In the genomic region with DNA sequence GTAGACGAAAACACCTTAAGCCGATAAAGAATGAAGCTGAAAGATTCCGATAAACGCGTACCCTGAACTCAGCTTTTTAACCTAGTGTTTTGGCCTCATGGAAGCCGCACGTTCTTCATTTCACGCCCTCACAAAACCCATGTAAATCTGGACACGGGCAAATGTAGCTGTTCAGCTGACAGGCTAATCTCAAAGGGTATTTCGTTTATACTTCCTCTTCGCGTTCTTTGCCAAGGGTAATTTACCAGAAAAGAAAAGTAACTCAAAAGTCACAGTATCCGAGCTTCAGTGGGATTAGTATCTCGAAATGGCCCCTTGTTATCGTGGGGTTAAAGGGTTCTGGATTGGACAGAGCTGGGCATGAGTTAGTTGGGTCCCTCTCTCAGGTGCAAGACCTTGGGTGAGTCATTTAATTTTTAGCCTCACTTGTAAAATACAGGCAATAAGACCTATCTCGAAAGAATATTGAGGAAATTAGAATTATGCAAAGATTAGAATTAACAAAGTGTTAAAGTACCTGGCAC, we compare ENCODE assay signal across 8 cellular contexts. TPM values are rescaled to one million over a fixed set of nuclear protein-coding genes. Genes with fewer than 3 reads are reported as not detected.
A peak's percentile ranks its signal among the peaks of the same experiment; 100 is the strongest.
DNase-seq lines count a peak whose midpoint lies in the region; ATAC-seq and TF ChIP-seq lines count a peak whose summit lies in the region.

No MANE protein-coding gene starts in this region.

- dilution Hi-C loops in IMR-90 (cut with HindIII; ENCODE audit: low sequenced_read_pairs, unreplicated experiment), result no loop called here

- TF ChIP-seq RAD21 in IMR-90 (IDR thresholded peaks at IDR 0.05; ENCODE audit: low read length), result no peak

- H3K27me3 ChIP-seq in IMR-90 (ENCODE audit: control insufficient read depth, insufficient read depth, low read length), result no peaks in the 10 kb centered on the region

- H3K4me3 ChIP-seq in IMR-90 (ENCODE audit: insufficient read depth, low read depth, low read length), result peak overlapping the region; percentile 89

- ATAC-seq in activated CD8-positive, alpha-beta memory T cell treated with anti-CD3 and anti-CD28 coated beads, Interleukin-2, amount 10 ng/mL, durations not matched to agents 7 days and 5 days, result no peak
- ATAC-seq in IMR-90 (ENCODE audit: low read depth) (no peak), HG03439 (IDR thresholded peaks at IDR 0.05; ENCODE audit: unreplicated experiment) (no peak), omental fat pad (ENCODE audit: low FRiP score) (no peak)
- ATAC-seq in naive thymus-derived CD8-positive, alpha-beta T cell, result peak in 1 of 2 donors; percentile 9

- peaks cover 27% of the 10 kb centered on the region for H3K36me3 Mint-ChIP-seq in activated CD8-positive, alpha-beta memory T cell treated with anti-CD3 and anti-CD28 coated beads, Interleukin-2, amount 10 ng/mL, durations not matched to agents 7 days and 5 days
- H3K36me3 Mint-ChIP-seq in chondrocyte (ENCODE audit: low read depth), result peaks cover 7% of the 10 kb centered on the region
- peaks cover 0 to 8% (median 8%) of the 10 kb centered on the region in 3 donors for H3K36me3 Mint-ChIP-seq in naive thymus-derived CD8-positive, alpha-beta T cell

- H2AK5ac ChIP-seq in IMR-90 (ENCODE audit: low read depth, low read length), result peak overlapping the region; percentile 58

- no peaks in the 10 kb centered on the region for H3K9me3 Mint-ChIP-seq in activated CD8-positive, alpha-beta memory T cell treated with anti-CD3 and anti-CD28 coated beads, Interleukin-2, amount 10 ng/mL, durations not matched to agents 7 days and 5 days (ENCODE audit: low read depth)
- no peaks in the 10 kb centered on the region for H3K9me3 Mint-ChIP-seq in chondrocyte (ENCODE audit: low read depth)
- H3K9me3 Mint-ChIP-seq in naive thymus-derived CD8-positive, alpha-beta T cell, result peaks cover 0 to 10% (median 0%) of the 10 kb centered on the region in 9 donors

- no peak for DNase-seq in activated CD8-positive, alpha-beta memory T cell treated with anti-CD3 and anti-CD28 coated beads, Interleukin-2, amount 10 ng/mL, durations not matched to agents 7 days and 5 days
- DNase-seq in activated CD8-positive, alpha-beta memory T cell treated with anti-CD3 and anti-CD28 coated beads for 24 hours, result no peak
- DNase-seq in IMR-90 (no peak), chondrocyte (ENCODE audit: low spot score) (no peak), OCI-M1 (lab: John Stamatoyannopoulos, UW) (no peak), omental fat pad (ENCODE audit: low spot score) (no peak)
- no peak for DNase-seq in naive thymus-derived CD8-positive, alpha-beta T cell

- H3K4me3 Mint-ChIP-seq in activated CD8-positive, alpha-beta memory T cell treated with anti-CD3 and anti-CD28 coated beads, Interleukin-2, amount 10 ng/mL, durations not matched to agents 7 days and 5 days, result peak overlapping the region; percentile 99
- H3K4me3 Mint-ChIP-seq in chondrocyte (ENCODE audit: unreplicated experiment), result peak overlapping the region; percentile 97
- H3K4me3 Mint-ChIP-seq in naive thymus-derived CD8-positive, alpha-beta T cell, result peak overlapping the region; percentile 96 to 100 (median 100)

- peak overlapping the region; percentile 91 for H3K23ac ChIP-seq in IMR-90 (ENCODE audit: low read depth, low read length)

- no peaks in the 10 kb centered on the region for H3K27me3 Mint-ChIP-seq in activated CD8-positive, alpha-beta memory T cell treated with anti-CD3 and anti-CD28 coated beads, Interleukin-2, amount 10 ng/mL, durations not matched to agents 7 days and 5 days
- H3K27me3 Mint-ChIP-seq in chondrocyte (ENCODE audit: low read depth), result no peaks in the 10 kb centered on the region
- peaks cover 0 to 12% (median 0%) of the 10 kb centered on the region in 5 donors for H3K27me3 Mint-ChIP-seq in naive thymus-derived CD8-positive, alpha-beta T cell

- peak overlapping the region; percentile 95 for H3K18ac ChIP-seq in IMR-90 (ENCODE audit: low read depth, low read length)

- H2AFZ ChIP-seq in IMR-90 (replicated peaks; ENCODE audit: low read length, poor library complexity), result peak overlapping the region; percentile 94

- H3K36me3 ChIP-seq in IMR-90 (ENCODE audit: control insufficient read depth, insufficient read depth, low read length), result peaks cover 6% of the 10 kb centered on the region

- H4K5ac ChIP-seq in IMR-90 (ENCODE audit: low read depth, low read length), result peak overlapping the region; percentile 91

- intact Hi-C loops in IMR-90 (cut with micrococcal nuclease), result no loop called here

- TF ChIP-seq CTCF in IMR-90 (conservative IDR thresholded peaks at IDR 0.05; ENCODE audit: low read depth, low read length) (no peak), chondrocyte (IDR thresholded peaks at IDR 0.05) (peak; percentile 9), omental fat pad (IDR thresholded peaks at IDR 0.05) (no peak)

- CTCF ChIA-PET in activated CD8-positive, alpha-beta memory T cell treated with anti-CD3 and anti-CD28 coated beads, Interleukin-2, amount 10 ng/mL, durations not matched to agents 7 days and 5 days (lab: Charles Lee), result no interaction called here
- CTCF ChIA-PET in IMR-90 (lab: Yijun Ruan, JAX), result no interaction called here

- POLR2A ChIA-PET in IMR-90 (lab: Charles Lee; ENCODE audit: unreplicated experiment), result interaction anchor here (0.6 to 0.7 kb wide), 2 partner anchors 44 to 77 kb away, joined by 3 to 4 read pairs; no protein-coding TSS in a partner anchor
- POLR2A ChIA-PET in naive thymus-derived CD8-positive, alpha-beta T cell (lab: Charles Lee), result no interaction called here

- H4K91ac ChIP-seq in IMR-90 (ENCODE audit: insufficient read depth, low read depth, low read length), result peak overlapping the region; percentile 99

- peak overlapping the region; percentile 94 for H3K4me2 ChIP-seq in IMR-90 (ENCODE audit: low read depth, low read length)

- peaks cover 3 to 19% of the 10 kb centered on the region in 2 experiments for H3K79me1 ChIP-seq in IMR-90 (ENCODE audit: low read depth in 1 of 2, low read length in 2 of 2)

- H3K14ac ChIP-seq in IMR-90 (replicated peaks; ENCODE audit: low read depth, low read length), result peak overlapping the region; percentile 88

- H3K4me1 Mint-ChIP-seq in activated CD8-positive, alpha-beta memory T cell treated with anti-CD3 and anti-CD28 coated beads, Interleukin-2, amount 10 ng/mL, durations not matched to agents 7 days and 5 days, result peaks cover 34% of the 10 kb centered on the region
- peaks cover 37% of the 10 kb centered on the region for H3K4me1 Mint-ChIP-seq in chondrocyte (ENCODE audit: low read depth)
- H3K4me1 Mint-ChIP-seq in naive thymus-derived CD8-positive, alpha-beta T cell, result peaks cover 32 to 58% (median 51%) of the 10 kb centered on the region in 4 donors

- peak overlapping the region; percentile 90 for H2BK120ac ChIP-seq in IMR-90 (ENCODE audit: low read depth, low read length)

- peak overlapping the region; percentile 95 for H2BK5ac ChIP-seq in IMR-90 (ENCODE audit: low read depth, low read length, poor library complexity, severe bottlenecking)

- H3K9me1 ChIP-seq in IMR-90 (ENCODE audit: insufficient read depth, low read length), result peaks cover 7% of the 10 kb centered on the region; the same call in 1 of the 2 replicates

- H2BK15ac ChIP-seq in IMR-90 (ENCODE audit: low read depth, low read length), result peak overlapping the region; percentile 96

- H4K20me1 ChIP-seq in IMR-90 (ENCODE audit: insufficient read depth, low read length), result peaks cover 40% of the 10 kb centered on the region

- no peak for TF ChIP-seq POLR2A in IMR-90 (IDR thresholded peaks at IDR 0.05; ENCODE audit: low read depth, low read length)

- H3K9ac ChIP-seq in IMR-90 (ENCODE audit: low read depth, low read length), result peak overlapping the region; percentile 94

- peak overlapping the region; percentile 58 for H2BK20ac ChIP-seq in IMR-90 (ENCODE audit: low read depth, low read length)

- in situ Hi-C loops in IMR-90 (cut with MboI; ENCODE audit: low sequenced_read_pairs), result no loop called here

- peak overlapping the region; percentile 92 for H3K27ac ChIP-seq in IMR-90 (ENCODE audit: insufficient read depth, low read length)

- peak overlapping the region; percentile 85 to 87 for H4K8ac ChIP-seq in IMR-90 (ENCODE audit: low read depth in 2 of 2, low read length in 2 of 2)

- H3K56ac ChIP-seq in IMR-90 (ENCODE audit: extremely low read depth, insufficient read depth, low read length), result peak overlapping the region; percentile 98

- peaks cover 5% of the 10 kb centered on the region for H3K4me1 ChIP-seq in IMR-90 (ENCODE audit: control insufficient read depth, insufficient read depth, low read length)

- H3K9me3 ChIP-seq in IMR-90 (ENCODE audit: control insufficient read depth, insufficient read depth, low read length), result no peaks in the 10 kb centered on the region

- peak overlapping the region; percentile 92 for H3K4ac ChIP-seq in IMR-90 (ENCODE audit: low read depth, low read length)

- 25% methylated on average over 7 of the region's 16 CpGs; no CpG with 5 or more reads in 1 of the 2 experiments for WGBS in IMR-90 (ENCODE audit: extremely low coverage in 2 of 2, insufficient read length in 1 of 2), 2 experiments

- H3K27ac Mint-ChIP-seq in activated CD8-positive, alpha-beta memory T cell treated with anti-CD3 and anti-CD28 coated beads, Interleukin-2, amount 10 ng/mL, durations not matched to agents 7 days and 5 days, result peak overlapping the region; percentile 100
- peak overlapping the region; percentile 99 for H3K27ac Mint-ChIP-seq in chondrocyte (ENCODE audit: unreplicated experiment)
- peak overlapping the region; percentile 98 to 100 (median 100) for H3K27ac Mint-ChIP-seq in naive thymus-derived CD8-positive, alpha-beta T cell

- H2AK9ac ChIP-seq in IMR-90 (replicated peaks; ENCODE audit: low read depth, low read length, poor library complexity), result peak overlapping the region; percentile 75

- BruUV-seq in IMR-90 (replicated peaks; lab: Mats Ljungman, UMichigan), result TSS peak; percentile 70

RNA-seq across cellular contexts. Expression of gene CALM2, which starts 0.8 kb away (rescaled TPM):
- total RNA-seq in activated CD8-positive, alpha-beta memory T cell treated with anti-CD3 and anti-CD28 coated beads, Interleukin-2, amount 10 ng/mL, durations not matched to agents 7 days and 5 days, result 100 to 1,000 TPM; 389 to 451 TPM
- 290 and 1,344 TPM in 2 replicates for total RNA-seq in IMR-90 (2012; rRNA removed)
- polyA plus RNA-seq in IMR-90 (2012; rRNA removed), result 774 and 970 TPM in 2 replicates
- 56.0 and 99.9 TPM in 2 replicates for polyA plus RNA-seq in IMR-90 (2012; cell fraction: cytosol; rRNA removed)
- polyA plus RNA-seq in IMR-90 (2012; cell fraction: nucleus; rRNA removed; ENCODE audit: low replicate concordance), result 20.2 and 214 TPM in 2 replicates
- 677 to 769 TPM (median 696 TPM) in 3 replicates for total RNA-seq in chondrocyte
- 100 to 1,000 TPM; 282 to 296 TPM for total RNA-seq in naive thymus-derived CD8-positive, alpha-beta T cell
- polyA plus RNA-seq in naive thymus-derived CD8-positive, alpha-beta T cell, result 100 to 1,000 TPM; 663 to 978 (median 796) TPM
- total RNA-seq in omental fat pad, result 100 to 1,000 TPM; 424 to 636 (median 601) TPM

RNA-seq across cellular contexts. Expression of gene STPG4, which starts 22.0 kb away (rescaled TPM):
- total RNA-seq in activated CD8-positive, alpha-beta memory T cell treated with anti-CD3 and anti-CD28 coated beads, Interleukin-2, amount 10 ng/mL, durations not matched to agents 7 days and 5 days, result under 1 TPM; 0.20 to 0.40 TPM
- total RNA-seq in IMR-90 (2012; rRNA removed) (0.18 and 0.28 TPM in 2 replicates), chondrocyte (0.25 to 0.58 TPM (median 0.28 TPM) in 3 replicates), omental fat pad (1 to 10 TPM in 1 of 4 donors, under 1 TPM in 2, not detected in 1; 0.46 to 1.2 (median 0.63) TPM)
- 0.06 and 0.12 TPM in 2 replicates for polyA plus RNA-seq in IMR-90 (2012; rRNA removed)
- polyA plus RNA-seq in IMR-90 (2012; cell fraction: cytosol; rRNA removed), result not detected in 2 replicates
- 0.18 and 0.49 TPM in 2 replicates for polyA plus RNA-seq in IMR-90 (2012; cell fraction: nucleus; rRNA removed; ENCODE audit: low replicate concordance)
- total RNA-seq in naive thymus-derived CD8-positive, alpha-beta T cell, result 1 to 10 TPM in 1 of 2 experiments, under 1 TPM in 1; 0.47 to 1.0 TPM
- not detected for polyA plus RNA-seq in naive thymus-derived CD8-positive, alpha-beta T cell
